ENCODE assay signal across 11 cellular contexts in the genomic region with DNA sequence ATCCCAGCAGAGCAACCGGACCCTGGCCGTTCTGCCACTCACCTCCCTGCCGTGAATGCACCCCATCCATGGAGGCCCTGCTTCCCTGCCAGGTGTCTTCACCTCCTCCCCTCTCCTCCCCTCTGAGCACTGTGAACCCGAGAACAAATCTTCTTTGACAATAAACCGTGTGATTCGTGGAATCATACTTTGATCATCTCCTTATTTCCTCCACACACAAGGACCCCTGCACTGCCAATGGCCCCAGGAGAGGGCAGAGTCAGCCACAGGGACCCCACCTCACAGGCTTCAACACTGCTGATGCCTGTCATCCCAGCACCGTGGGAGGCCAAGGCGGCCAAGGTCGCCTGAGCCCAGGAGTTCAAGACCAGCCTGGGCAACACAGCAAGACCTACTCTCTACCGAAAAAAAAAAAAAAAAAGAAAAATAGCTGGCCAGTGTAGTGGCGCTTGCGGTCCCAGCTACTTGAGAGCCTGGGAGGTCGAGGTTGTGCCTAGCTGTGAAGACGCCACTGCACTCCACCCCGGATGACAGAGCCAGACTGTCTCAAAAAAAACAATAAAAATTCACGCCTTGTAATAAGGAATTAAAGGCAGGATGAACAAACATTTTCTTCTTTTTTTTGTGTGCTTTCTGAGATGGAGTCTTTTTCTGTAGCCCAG. TPM values are rescaled to one million over a fixed set of nuclear protein-coding genes. Genes with fewer than 3 reads are reported as not detected.
DNase-seq lines count a peak whose midpoint lies in the region; ATAC-seq and TF ChIP-seq lines count a peak whose summit lies in the region.
"Had no signal": no experiment of that assay in that cellular context is flagged by ENCODE, and none has a peak within 500 bp of the region (broad histone marks: within the 10 kb centered on the region; RNA-seq: fewer than 3 reads in every experiment).

No MANE protein-coding gene starts in this region.

- H3K4me3 ChIP-seq in Caco-2 (ENCODE audit: low read depth, low read length) = peak overlapping the region; percentile 62
- H3K4me3 ChIP-seq in LNCaP clone FGC (ENCODE audit: low read depth, low read length) = peak overlapping the region; percentile 57
- peak overlapping the region; percentile 83 for H3K4me3 ChIP-seq in coronary artery
- H3K4me3 ChIP-seq in neural progenitor cell = peak overlapping the region; percentile 66
- no peak overlapping the region for H3K4me3 ChIP-seq in body of pancreas

- peak overlapping the region; percentile 80 for H3K9ac ChIP-seq in neural progenitor cell

- H3K9me3 ChIP-seq in Caco-2 = no peaks in the 10 kb centered on the region
- no peaks in the 10 kb centered on the region for H3K9me3 ChIP-seq in neural progenitor cell (ENCODE audit: low read depth)
- H3K9me3 ChIP-seq in body of pancreas = no peaks in the 10 kb centered on the region
- H3K9me3 ChIP-seq: ascending aorta had no signal

- H3K27ac ChIP-seq in coronary artery (no peak overlapping the region), neural progenitor cell (no peak overlapping the region), body of pancreas (no peak overlapping the region)

- CTCF ChIA-PET in Caco-2 (lab: Charles Lee) = interaction anchor here (0.7 kb wide), 1 partner anchor 23 kb away, joined by 5 read pairs; no protein-coding TSS in a partner anchor

- H2AFZ ChIP-seq in neural progenitor cell (replicated peaks) = no peak overlapping the region

- peak overlapping the region; percentile 82 for H3K4me2 ChIP-seq in neural progenitor cell

- no peak for TF ChIP-seq POLR2A in body of pancreas (IDR thresholded peaks at IDR 0.05)

- no peak for DNase-seq in Caco-2
- DNase-seq in LNCaP clone FGC (ENCODE audit: low read depth) = no peak
- DNase-seq in coronary artery (ENCODE audit: low spot score) = no peak
- DNase-seq in neural progenitor cell (ENCODE audit: low spot score) = no peak
- no peak for DNase-seq in NCI-H510A (lab: John Stamatoyannopoulos, UW)
- DNase-seq in body of pancreas = no peak
- DNase-seq: SHP77; stimulated activated naive CD4-positive, alpha-beta T cell treated with Interleukin-2 at 50 U/mL for 16 hours had no signal

- peaks cover 74% of the 10 kb centered on the region for H4K20me1 ChIP-seq in neural progenitor cell (ENCODE audit: low read depth)

- peaks cover 61% of the 10 kb centered on the region for H3K79me2 ChIP-seq in neural progenitor cell (ENCODE audit: low read depth)

- no peak for ATAC-seq in GM18909 (IDR thresholded peaks at IDR 0.05; ENCODE audit: poor library complexity, unreplicated experiment)
- no peak for ATAC-seq in HG02840 (IDR thresholded peaks at IDR 0.05; ENCODE audit: low FRiP score, unreplicated experiment)
- ATAC-seq in body of pancreas = no peak

- H3F3A ChIP-seq in neural progenitor cell (ENCODE audit: low read depth) = peaks cover 15% of the 10 kb centered on the region

- WGBS in body of pancreas, 2 donors = 61% methylated on average over 15 to 16 of the region's 16 CpGs

- BruUV-seq in Caco-2 (replicated peaks; lab: Mats Ljungman, UMichigan) = TSS peak; percentile 72

- H3K36me3 ChIP-seq in Caco-2 (ENCODE audit: control insufficient read depth, insufficient read depth, low read length) (no peaks in the 10 kb centered on the region), neural progenitor cell (no peaks in the 10 kb centered on the region), body of pancreas (replicated peaks in 1 of 2; ENCODE audit: insufficient read depth in 1 of 2, low read depth in 2 of 2) (no peaks in the 10 kb centered on the region)
- H3K36me3 ChIP-seq: ascending aorta had no signal

- POLR2A ChIA-PET in Caco-2 (lab: Charles Lee) = no interaction called here

- H3K36me3 Mint-ChIP-seq in Caco-2 (ENCODE audit: insufficient read depth, unreplicated experiment) (peaks cover 46% of the 10 kb centered on the region), neural progenitor cell (peaks cover 19% of the 10 kb centered on the region)

- no peaks in the 10 kb centered on the region for H3K27me3 Mint-ChIP-seq in Caco-2 (ENCODE audit: insufficient read depth, unreplicated experiment)
- peaks cover 7% of the 10 kb centered on the region for H3K27me3 Mint-ChIP-seq in neural progenitor cell (ENCODE audit: insufficient read depth, low read depth)

- intact Hi-C loops in Caco-2 (cut with micrococcal nuclease; ENCODE audit: unreplicated experiment) = no loop called here
- intact Hi-C loops in body of pancreas (cut with DNase I) = no loop called here

- no peaks in the 10 kb centered on the region for H3K27me3 ChIP-seq in Caco-2 (replicated peaks; ENCODE audit: control insufficient read depth, insufficient read depth, low read length)
- no peaks in the 10 kb centered on the region for H3K27me3 ChIP-seq in neural progenitor cell
- no peaks in the 10 kb centered on the region for H3K27me3 ChIP-seq in body of pancreas
- H3K27me3 ChIP-seq: ascending aorta had no signal

- peak overlapping the region; percentile 98 for H3K4me3 Mint-ChIP-seq in Caco-2 (ENCODE audit: unreplicated experiment)
- peak overlapping the region; percentile 96 for H3K4me3 Mint-ChIP-seq in neural progenitor cell

- peak overlapping the region; percentile 94 for H3K27ac Mint-ChIP-seq in Caco-2 (ENCODE audit: unreplicated experiment)
- peak overlapping the region; percentile 25 for H3K27ac Mint-ChIP-seq in neural progenitor cell

- TF ChIP-seq CTCF in Caco-2 (IDR thresholded peaks at IDR 0.05; ENCODE audit: insufficient read depth in 1 of 2, low read depth in 1 of 2, low read length in 1 of 2, severe bottlenecking in 1 of 2, unreplicated experiment in 1 of 2) (no peak), LNCaP clone FGC (IDR thresholded peaks at IDR 0.05; ENCODE audit: control insufficient read depth, extremely low read depth, insufficient read depth) (no peak), coronary artery (IDR thresholded peaks at IDR 0.05) (no peak), neural progenitor cell (IDR thresholded peaks at IDR 0.05) (no peak), body of pancreas (IDR thresholded peaks at IDR 0.05) (no peak)

- H3K4me1 ChIP-seq in Caco-2 (peaks cover 5% of the 10 kb centered on the region; the same call in 1 of the 2 replicates), neural progenitor cell (peaks cover 27% of the 10 kb centered on the region), body of pancreas (peaks cover 54% of the 10 kb centered on the region)

- H3K4me1 Mint-ChIP-seq in Caco-2 (ENCODE audit: low read depth, unreplicated experiment) = peaks cover 9% of the 10 kb centered on the region
- peaks cover 52% of the 10 kb centered on the region for H3K4me1 Mint-ChIP-seq in neural progenitor cell

- H3K9me3 Mint-ChIP-seq in Caco-2 (ENCODE audit: unreplicated experiment) = no peaks in the 10 kb centered on the region
- H3K9me3 Mint-ChIP-seq in neural progenitor cell = no peaks in the 10 kb centered on the region

RNA-seq across cellular contexts. Expression of gene XRCC3, which starts 1.1 kb away (rescaled TPM):
- total RNA-seq in Caco-2 (2022) (39.5 and 44.0 TPM in 2 replicates), neural progenitor cell (ENCODE audit: low replicate concordance) (59.7 and 60.2 TPM in 2 replicates), body of pancreas (1 to 10 TPM; 3.9 to 5.6 TPM)

RNA-seq across cellular contexts. Expression of gene ZFYVE21, which starts 1.4 kb away (rescaled TPM):
- 61.6 and 66.2 TPM in 2 replicates for total RNA-seq in Caco-2 (2022)
- total RNA-seq in neural progenitor cell (ENCODE audit: low replicate concordance) = 46.2 and 53.2 TPM in 2 replicates
- total RNA-seq in body of pancreas = 10 to 100 TPM; 32.9 to 82.4 TPM

Comparison
In these comparisons a context has a peak if more than half of its experiments do, and no peak if none do; other contexts are left out.
1. H3K4me3 ChIP-seq: peak in Caco-2 (single experiment), LNCaP clone FGC (single experiment), coronary artery (single experiment) and neural progenitor cell (single experiment); none in body of pancreas (0 of 2).